In genomic region chr1:206703647-206704046, GRCh38 we compare ENCODE assay signal across 8 cellular contexts. TPM values are rescaled to one million over a fixed set of nuclear protein-coding genes. Genes with fewer than 3 reads are reported as not detected.
DNase-seq lines count a peak whose midpoint lies in the region; ATAC-seq and TF ChIP-seq lines count a peak whose summit lies in the region.

No MANE protein-coding gene starts in this region.

- no peaks in the 10 kb centered on the region for H3K9me3 Mint-ChIP-seq in activated T-helper 1 cell treated with anti-CD3 and anti-CD28 coated beads, Interleukin-12 subunit alpha, Interleukin-12 subunit beta, Interleukin-2, Interleukin-4 antibody, amounts not matched to agents 30 ng/mL and 10 ng/mL and 1 ng/mL, durations not matched to agents 14 hours and 24 hours and 36 hours

- H3K27me3 ChIP-seq in gastrocnemius medialis = no peaks in the 10 kb centered on the region

- in situ Hi-C loops in GM13976 (cut with MboI; ENCODE audit: low sequenced_read_pairs, unreplicated experiment) (no loop called here), gastrocnemius medialis (cut with MboI; ENCODE audit: low sequenced_read_pairs in 4 of 4) (loop anchor here in 2 of 4 donors (25.0 kb wide), 2 partner anchors 609 to 634 kb away; partner anchors contain the start of gene CD55 (in 1 of the 2))

- peak overlapping the region; percentile 93 to 98 (median 96) for H3K27ac ChIP-seq in gastrocnemius medialis

- TF ChIP-seq CTCF in GM13976 (IDR thresholded peaks at IDR 0.05; ENCODE audit: borderline replicate concordance, control extremely low read depth, extremely low read depth, insufficient read depth, missing control alignments) = no peak
- no peak for TF ChIP-seq CTCF in gastrocnemius medialis (IDR thresholded peaks at IDR 0.05 in 4 of 5, conservative IDR thresholded peaks at IDR 0.05 in 1 of 5)

- H3K4me3 ChIP-seq in gastrocnemius medialis = no peak overlapping the region

- peak overlapping the region; percentile 73 for H3K4me3 Mint-ChIP-seq in activated T-helper 1 cell treated with anti-CD3 and anti-CD28 coated beads, Interleukin-12 subunit alpha, Interleukin-12 subunit beta, Interleukin-2, Interleukin-4 antibody, amounts not matched to agents 30 ng/mL and 10 ng/mL and 1 ng/mL, durations not matched to agents 14 hours and 24 hours and 36 hours

- intact Hi-C loops in activated T-helper 1 cell treated with anti-CD3 and anti-CD28 coated beads, Interleukin-12 subunit alpha, Interleukin-12 subunit beta, Interleukin-2, Interleukin-4 antibody, amounts not matched to agents 30 ng/mL and 10 ng/mL and 1 ng/mL, durations not matched to agents 14 hours and 24 hours and 36 hours (cut with micrococcal nuclease) = loop anchor here (1.0 to 2.0 kb wide), 3 partner anchors 10 to 39 kb away; no protein-coding TSS in a partner anchor
- intact Hi-C loops in gastrocnemius medialis (cut with DNase I; ENCODE audit: low total_unique reads) = no loop called here

- ATAC-seq in HG03039 (IDR thresholded peaks at IDR 0.05; ENCODE audit: unreplicated experiment) = peak; percentile 41
- no peak for ATAC-seq in gastrocnemius medialis
- no peak for ATAC-seq in GM21381 (IDR thresholded peaks at IDR 0.05; ENCODE audit: unreplicated experiment)

- peaks cover 98 to 100% of the 10 kb centered on the region in 2 donors for H3K4me1 ChIP-seq in gastrocnemius medialis

- no peak for TF ChIP-seq POLR2A in gastrocnemius medialis (IDR thresholded peaks at IDR 0.05)
- no peak for TF ChIP-seq POLR2A in erythroblast (IDR thresholded peaks at IDR 0.05; ENCODE audit: low read length)

- no peaks in the 10 kb centered on the region for H3K9me3 ChIP-seq in gastrocnemius medialis

- H3K4me1 Mint-ChIP-seq in activated T-helper 1 cell treated with anti-CD3 and anti-CD28 coated beads, Interleukin-12 subunit alpha, Interleukin-12 subunit beta, Interleukin-2, Interleukin-4 antibody, amounts not matched to agents 30 ng/mL and 10 ng/mL and 1 ng/mL, durations not matched to agents 14 hours and 24 hours and 36 hours (ENCODE audit: low read depth) = peaks cover 93% of the 10 kb centered on the region

- H3K36me3 Mint-ChIP-seq in activated T-helper 1 cell treated with anti-CD3 and anti-CD28 coated beads, Interleukin-12 subunit alpha, Interleukin-12 subunit beta, Interleukin-2, Interleukin-4 antibody, amounts not matched to agents 30 ng/mL and 10 ng/mL and 1 ng/mL, durations not matched to agents 14 hours and 24 hours and 36 hours (ENCODE audit: low read depth) = peaks cover 11% of the 10 kb centered on the region

- peak; percentile 68 for DNase-seq in GM13976 (ENCODE audit: low spot score)
- DNase-seq in activated T-helper 1 cell treated with anti-CD3 and anti-CD28 coated beads, Interleukin-12 subunit alpha, Interleukin-12 subunit beta, Interleukin-2, Interleukin-4 antibody, amounts not matched to agents 30 ng/mL and 10 ng/mL and 1 ng/mL, durations not matched to agents 14 hours and 24 hours and 36 hours (ENCODE audit: low spot score) = peak; percentile 69
- no peak for DNase-seq in gastrocnemius medialis
- no peak for DNase-seq in erythroblast (lab: John Stamatoyannopoulos, UW)
- DNase-seq in NCI-H1092 (lab: John Stamatoyannopoulos, UW) = no peak
- no peak for DNase-seq in ecto neural progenitor cell (ENCODE audit: low spot score)

- H3K27ac Mint-ChIP-seq in activated T-helper 1 cell treated with anti-CD3 and anti-CD28 coated beads, Interleukin-12 subunit alpha, Interleukin-12 subunit beta, Interleukin-2, Interleukin-4 antibody, amounts not matched to agents 30 ng/mL and 10 ng/mL and 1 ng/mL, durations not matched to agents 14 hours and 24 hours and 36 hours = peak overlapping the region; percentile 77

- no peaks in the 10 kb centered on the region for H3K36me3 ChIP-seq in gastrocnemius medialis

- no peaks in the 10 kb centered on the region for H3K27me3 Mint-ChIP-seq in activated T-helper 1 cell treated with anti-CD3 and anti-CD28 coated beads, Interleukin-12 subunit alpha, Interleukin-12 subunit beta, Interleukin-2, Interleukin-4 antibody, amounts not matched to agents 30 ng/mL and 10 ng/mL and 1 ng/mL, durations not matched to agents 14 hours and 24 hours and 36 hours (ENCODE audit: insufficient read depth)

RNA-seq across cellular contexts. Expression of gene MAPKAPK2, which starts 18.9 kb away (rescaled TPM):
- 117 and 120 TPM in 2 replicates for total RNA-seq in activated T-helper 1 cell treated with anti-CD3 and anti-CD28 coated beads, Interleukin-12 subunit alpha, Interleukin-12 subunit beta, Interleukin-2, Interleukin-4 antibody, amounts not matched to agents 30 ng/mL and 10 ng/mL and 1 ng/mL, durations not matched to agents 14 hours and 24 hours and 36 hours
- total RNA-seq in gastrocnemius medialis = 100 to 1,000 TPM; 115 to 207 (median 140) TPM

Comparison
In these comparisons a context has a peak if more than half of its experiments do, and no peak if none do; other contexts are left out.
1. DNase-seq: peak in GM13976 (single experiment) and activated T-helper 1 cell treated with anti-CD3 and anti-CD28 coated beads, Interleukin-12 subunit alpha, Interleukin-12 subunit beta, Interleukin-2, Interleukin-4 antibody, amounts not matched to agents 30 ng/mL and 10 ng/mL and 1 ng/mL, durations not matched to agents 14 hours and 24 hours and 36 hours (single experiment); none in gastrocnemius medialis (0 of 2), erythroblast (0 of 2), NCI-H1092 (single experiment) and ecto neural progenitor cell (single experiment).